8 cellular contexts compared by ENCODE assay signal in genomic region chr13:57627663-57628062, GRCh38. TPM values are rescaled to one million over a fixed set of nuclear protein-coding genes. Genes with fewer than 3 reads are reported as not detected.
DNase-seq lines count a peak whose midpoint lies in the region; ATAC-seq, FAIRE-seq and TF ChIP-seq lines count a peak whose summit lies in the region.

No MANE protein-coding gene starts in this region.

- H3K4me1 ChIP-seq in astrocyte (ENCODE audit: insufficient read depth, low read length) = peaks cover 20% of the 10 kb centered on the region

- H3K4me2 ChIP-seq in astrocyte (ENCODE audit: low read length) = no peak overlapping the region

- no peaks in the 10 kb centered on the region for H3K9me3 ChIP-seq in astrocyte (ENCODE audit: insufficient read depth, low read depth, low read length)
- H3K9me3 ChIP-seq in MG63 = no peaks in the 10 kb centered on the region

- ATAC-seq in HG02870 (IDR thresholded peaks at IDR 0.05; ENCODE audit: unreplicated experiment) = no peak

- H3K27ac ChIP-seq in astrocyte (ENCODE audit: low read depth, low read length) = no peak overlapping the region

- H3K27ac Mint-ChIP-seq in astrocyte (ENCODE audit: unreplicated experiment) = no peak overlapping the region

- H4K20me1 ChIP-seq in astrocyte (ENCODE audit: insufficient read depth, low read length) = no peaks in the 10 kb centered on the region

- no peaks in the 10 kb centered on the region for H3K79me2 ChIP-seq in astrocyte (ENCODE audit: insufficient read depth, low read length)

- no peak overlapping the region for H3K4me3 Mint-ChIP-seq in astrocyte (ENCODE audit: unreplicated experiment)

- in situ Hi-C loops in ACHN (cut with HindIII; ENCODE audit: low pct_ligation_motif_present, low pct_unique_long_range_greater_than_20kb, low sequenced_read_pairs) = no loop called here
- in situ Hi-C loops in GM13977 (cut with MboI; ENCODE audit: low pct_unique_long_range_greater_than_20kb, low sequenced_read_pairs, unreplicated experiment) = loop anchor here (25.0 kb wide), 1 partner anchor 1685 kb away; no protein-coding TSS in a partner anchor

- no peak overlapping the region for H3K9ac ChIP-seq in astrocyte (ENCODE audit: low read length)

- H3K27me3 ChIP-seq in astrocyte (ENCODE audit: insufficient read depth, low read length) (peaks cover 7% of the 10 kb centered on the region), MG63 (peaks cover 43% of the 10 kb centered on the region)

- peaks cover 7% of the 10 kb centered on the region for H3K9me3 Mint-ChIP-seq in astrocyte (ENCODE audit: unreplicated experiment)

- no peak for FAIRE-seq in astrocyte (lab: Jason Lieb, UNC)

- H2AFZ ChIP-seq in astrocyte (ENCODE audit: low read depth, low read length) = no peak overlapping the region

- no peaks in the 10 kb centered on the region for H3K36me3 Mint-ChIP-seq in astrocyte (ENCODE audit: low read depth, unreplicated experiment)

- H3K4me3 ChIP-seq in astrocyte (ENCODE audit: insufficient read depth, low read depth, low read length) (no peak overlapping the region), MG63 (no peak overlapping the region)

- peaks cover 16% of the 10 kb centered on the region for H3K27me3 Mint-ChIP-seq in astrocyte (ENCODE audit: low read depth, unreplicated experiment)

- no peaks in the 10 kb centered on the region for H3K4me1 Mint-ChIP-seq in astrocyte (ENCODE audit: low read depth, unreplicated experiment)

- no peaks in the 10 kb centered on the region for H3K36me3 ChIP-seq in astrocyte (ENCODE audit: insufficient read depth, low read length)
- H3K36me3 ChIP-seq in MG63 = no peaks in the 10 kb centered on the region

- DNase-seq in ACHN (peak; percentile 39), GM13977 (ENCODE audit: low spot score) (peak; percentile 48), NCI-H1092 treated with DMSO at 0.1 percent for 48 hours (lab: John Stamatoyannopoulos, UW) (peak; percentile 82), astrocyte (ENCODE audit: low read depth) (peak; percentile 12), myocyte (ENCODE audit: low read depth) (peak; percentile 9), MG63 (no peak)
- DNase-seq in stimulated activated CD4-positive, alpha-beta T cell treated with anti-CD3 and anti-CD28 coated beads, Interleukin-2, amount 100 ng/mL, for 48 hours = no peak

- TF ChIP-seq CTCF in GM13977 (IDR thresholded peaks at IDR 0.05; ENCODE audit: extremely low read depth, insufficient read depth, missing control alignments) (peak; percentile 52), astrocyte (IDR thresholded peaks at IDR 0.05; ENCODE audit: insufficient read depth, low read depth, low read length) (peak; percentile 75)

RNA-seq across cellular contexts. Expression of gene PCDH17, which starts 3.9 kb away (rescaled TPM):
- total RNA-seq in astrocyte (0.70 and 2.1 TPM in 2 replicates), myocyte (not detected in 2 replicates)
- polyA plus RNA-seq in myocyte (2012) = not detected
- not detected in 2 replicates for total RNA-seq in MG63 (2014; rRNA removed; shearing (Covaris generic); ENCODE audit: low replicate concordance)

Comparison
In these comparisons a context has a peak if more than half of its experiments do, and no peak if none do; other contexts are left out.
1. DNase-seq: peak in ACHN (single experiment), GM13977 (single experiment), NCI-H1092 treated with DMSO at 0.1 percent for 48 hours (single experiment), astrocyte (single experiment) and myocyte (single experiment); none in stimulated activated CD4-positive, alpha-beta T cell treated with anti-CD3 and anti-CD28 coated beads, Interleukin-2, amount 100 ng/mL, for 48 hours (0 of 2) and MG63 (single experiment).